In the genomic region with DNA sequence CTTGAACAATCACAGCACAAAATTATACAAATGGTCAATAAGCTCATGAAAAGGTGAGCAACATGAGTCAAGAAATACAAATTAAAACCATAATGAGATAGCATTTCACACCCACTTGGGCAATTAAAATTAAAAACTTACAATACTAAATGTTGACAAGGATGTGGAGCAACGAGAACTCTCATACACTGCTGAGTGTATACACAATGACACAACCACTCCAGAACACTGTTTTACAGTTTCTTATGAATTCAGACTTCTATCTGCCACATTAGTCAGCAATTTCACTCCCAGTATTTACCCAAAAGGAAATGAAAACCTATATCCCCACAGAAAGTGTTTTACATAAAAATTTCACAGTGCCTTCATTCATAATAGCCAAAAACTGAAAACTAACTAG, we compare ENCODE assay signal across 24 cellular contexts. TPM values are rescaled to one million over a fixed set of nuclear protein-coding genes. Genes with fewer than 3 reads are reported as not detected.
A peak's percentile ranks its signal among the peaks of the same experiment; 100 is the strongest.
DNase-seq lines count a peak whose midpoint lies in the region; ATAC-seq and TF ChIP-seq lines count a peak whose summit lies in the region.
"Had no signal": no experiment of that assay in that cellular context is flagged by ENCODE, and none has a peak within 500 bp of the region (broad histone marks: within the 10 kb centered on the region; RNA-seq: fewer than 3 reads in every experiment).

No MANE protein-coding gene starts in this region.

- H2AK9ac ChIP-seq in IMR-90 (replicated peaks; ENCODE audit: low read depth, low read length, poor library complexity): no peak overlapping the region

- no peaks in the 10 kb centered on the region for H3K27me3 Mint-ChIP-seq in T-helper 2 cell treated with Interferon-gamma antibody and Interleukin-4, amounts not matched to agents 5 μg/mL and 100 μg/mL, for 36 hours (ENCODE audit: low read depth)
- no peaks in the 10 kb centered on the region for H3K27me3 Mint-ChIP-seq in activated naive CD8-positive, alpha-beta T cell treated with anti-CD3 and anti-CD28 coated beads for 36 hours
- no peaks in the 10 kb centered on the region for H3K27me3 Mint-ChIP-seq in natural killer cell treated with Interleukin-12 subunit alpha and Interleukin-12 subunit beta and Interleukin-15 and Interleukin-18, amount 100 ng/mL, for 72 hours
- H3K27me3 Mint-ChIP-seq: T-cell, type B pancreatic cell had no signal

- peaks cover 47% of the 10 kb centered on the region for H4K20me1 ChIP-seq in IMR-90 (ENCODE audit: insufficient read depth, low read length)

- H3K36me3 ChIP-seq in IMR-90 (ENCODE audit: control insufficient read depth, insufficient read depth, low read length): peaks cover 31% of the 10 kb centered on the region
- H3K36me3 ChIP-seq in breast epithelium: no peaks in the 10 kb centered on the region

- TF ChIP-seq POLR2A in IMR-90 (IDR thresholded peaks at IDR 0.05; ENCODE audit: low read depth, low read length): no peak
- no peak for TF ChIP-seq POLR2A in breast epithelium (IDR thresholded peaks at IDR 0.05)

- H4K8ac ChIP-seq in IMR-90 (ENCODE audit: low read depth in 2 of 2, low read length in 2 of 2): no peak overlapping the region

- no peak overlapping the region for H3K9ac ChIP-seq in IMR-90 (ENCODE audit: low read depth, low read length)

- no peak overlapping the region for H2BK120ac ChIP-seq in IMR-90 (ENCODE audit: low read depth, low read length)

- no peak overlapping the region for H2AFZ ChIP-seq in IMR-90 (replicated peaks; ENCODE audit: low read length, poor library complexity)

- H2BK15ac ChIP-seq in IMR-90 (ENCODE audit: low read depth, low read length): no peak overlapping the region

- no peak overlapping the region for H3K18ac ChIP-seq in IMR-90 (ENCODE audit: low read depth, low read length)

- H3K4me1 Mint-ChIP-seq in T-helper 2 cell treated with Interferon-gamma antibody and Interleukin-4, amounts not matched to agents 5 μg/mL and 100 μg/mL, for 36 hours (ENCODE audit: low read depth): peaks cover 23% of the 10 kb centered on the region
- peaks cover 36% of the 10 kb centered on the region for H3K4me1 Mint-ChIP-seq in activated naive CD8-positive, alpha-beta T cell treated with anti-CD3 and anti-CD28 coated beads for 36 hours
- peaks cover 21 to 34% of the 10 kb centered on the region in 2 donors for H3K4me1 Mint-ChIP-seq in natural killer cell treated with Interleukin-12 subunit alpha and Interleukin-12 subunit beta and Interleukin-15 and Interleukin-18, amount 100 ng/mL, for 72 hours (ENCODE audit: low read depth in 2 of 2)
- H3K4me1 Mint-ChIP-seq: nephron had no signal

- no peak for ATAC-seq in IMR-90 (ENCODE audit: low read depth)
- no peak for ATAC-seq in natural killer cell treated with Interleukin-12 subunit alpha and Interleukin-12 subunit beta and Interleukin-15 and Interleukin-18, amount 100 ng/mL, for 72 hours
- no peak for ATAC-seq in left ventricle myocardium superior
- ATAC-seq in GM18867 (IDR thresholded peaks at IDR 0.05; ENCODE audit: unreplicated experiment): no peak
- ATAC-seq: heart left ventricle, T-cell had no signal

- H3K4me3 ChIP-seq in IMR-90 (ENCODE audit: insufficient read depth, low read depth, low read length): no peak overlapping the region
- H3K4me3 ChIP-seq in breast epithelium: no peak overlapping the region
- H3K4me3 ChIP-seq: heart left ventricle, lung had no signal

- in situ Hi-C loops in IMR-90 (cut with MboI; ENCODE audit: low sequenced_read_pairs): no loop called here

- no peak overlapping the region for H3K4me3 Mint-ChIP-seq in T-helper 2 cell treated with Interferon-gamma antibody and Interleukin-4, amounts not matched to agents 5 μg/mL and 100 μg/mL, for 36 hours
- no peak overlapping the region for H3K4me3 Mint-ChIP-seq in activated naive CD8-positive, alpha-beta T cell treated with anti-CD3 and anti-CD28 coated beads for 36 hours
- H3K4me3 Mint-ChIP-seq in natural killer cell treated with Interleukin-12 subunit alpha and Interleukin-12 subunit beta and Interleukin-15 and Interleukin-18, amount 100 ng/mL, for 72 hours: no peak overlapping the region
- H3K4me3 Mint-ChIP-seq: nephron, T-cell, type B pancreatic cell had no signal

- H3K4ac ChIP-seq in IMR-90 (ENCODE audit: low read depth, low read length): no peak overlapping the region

- no peaks in the 10 kb centered on the region for H3K27me3 ChIP-seq in IMR-90 (ENCODE audit: control insufficient read depth, insufficient read depth, low read length)
- H3K27me3 ChIP-seq in breast epithelium: no peaks in the 10 kb centered on the region
- H3K27me3 ChIP-seq: heart left ventricle had no signal

- H4K5ac ChIP-seq in IMR-90 (ENCODE audit: low read depth, low read length): no peak overlapping the region

- intact Hi-C loops in IMR-90 (cut with micrococcal nuclease): no loop called here
- intact Hi-C loops in left ventricle myocardium superior (cut with micrococcal nuclease): no loop called here
- intact Hi-C loops in breast epithelium (cut with DNase I; ENCODE audit: low total_unique reads): no loop called here

- POLR2A ChIA-PET in IMR-90 (lab: Charles Lee; ENCODE audit: unreplicated experiment): no interaction called here

- no peak overlapping the region for H3K4me2 ChIP-seq in IMR-90 (ENCODE audit: low read depth, low read length)

- no peak overlapping the region for H2AK5ac ChIP-seq in IMR-90 (ENCODE audit: low read depth, low read length)

- 83% methylated on average over 1 of the region's 1 CpG; no CpG with 5 or more reads in 1 of the 2 experiments for WGBS in IMR-90 (ENCODE audit: extremely low coverage in 2 of 2, insufficient read length in 1 of 2), 2 experiments

- no peak overlapping the region for H3K14ac ChIP-seq in IMR-90 (replicated peaks; ENCODE audit: low read depth, low read length)

- H4K91ac ChIP-seq in IMR-90 (ENCODE audit: insufficient read depth, low read depth, low read length): no peak overlapping the region

- H3K27ac ChIP-seq in IMR-90 (ENCODE audit: insufficient read depth, low read length): no peak overlapping the region
- no peak overlapping the region for H3K27ac ChIP-seq in breast epithelium
- H3K27ac ChIP-seq: C4-2B, heart left ventricle had no signal

- no peak overlapping the region for H3K23ac ChIP-seq in IMR-90 (ENCODE audit: low read depth, low read length)

- H3K9me3 ChIP-seq in IMR-90 (ENCODE audit: control insufficient read depth, insufficient read depth, low read length) (no peaks in the 10 kb centered on the region), breast epithelium (no peaks in the 10 kb centered on the region)

- H3K56ac ChIP-seq in IMR-90 (ENCODE audit: extremely low read depth, insufficient read depth, low read length): no peak overlapping the region

- dilution Hi-C loops in IMR-90 (cut with HindIII; ENCODE audit: low sequenced_read_pairs, unreplicated experiment): no loop called here

- H3K27ac Mint-ChIP-seq in T-helper 2 cell treated with Interferon-gamma antibody and Interleukin-4, amounts not matched to agents 5 μg/mL and 100 μg/mL, for 36 hours: peak overlapping the region; percentile 10
- peak overlapping the region; percentile 50 for H3K27ac Mint-ChIP-seq in activated naive CD8-positive, alpha-beta T cell treated with anti-CD3 and anti-CD28 coated beads for 36 hours
- peak overlapping the region; percentile 52 to 53 for H3K27ac Mint-ChIP-seq in natural killer cell treated with Interleukin-12 subunit alpha and Interleukin-12 subunit beta and Interleukin-15 and Interleukin-18, amount 100 ng/mL, for 72 hours
- H3K27ac Mint-ChIP-seq: nephron, type B pancreatic cell had no signal

- no peak overlapping the region for H2BK20ac ChIP-seq in IMR-90 (ENCODE audit: low read depth, low read length)

- peaks cover 79% of the 10 kb centered on the region for H3K36me3 Mint-ChIP-seq in T-helper 2 cell treated with Interferon-gamma antibody and Interleukin-4, amounts not matched to agents 5 μg/mL and 100 μg/mL, for 36 hours (ENCODE audit: low read depth)
- peaks cover 82% of the 10 kb centered on the region for H3K36me3 Mint-ChIP-seq in activated naive CD8-positive, alpha-beta T cell treated with anti-CD3 and anti-CD28 coated beads for 36 hours
- peaks cover 38% of the 10 kb centered on the region for H3K36me3 Mint-ChIP-seq in natural killer cell treated with Interleukin-12 subunit alpha and Interleukin-12 subunit beta and Interleukin-15 and Interleukin-18, amount 100 ng/mL, for 72 hours

- H3K9me3 Mint-ChIP-seq in T-helper 2 cell treated with Interferon-gamma antibody and Interleukin-4, amounts not matched to agents 5 μg/mL and 100 μg/mL, for 36 hours: peaks cover 25% of the 10 kb centered on the region
- peaks cover 15% of the 10 kb centered on the region for H3K9me3 Mint-ChIP-seq in activated naive CD8-positive, alpha-beta T cell treated with anti-CD3 and anti-CD28 coated beads for 36 hours
- no peaks in the 10 kb centered on the region for H3K9me3 Mint-ChIP-seq in natural killer cell treated with Interleukin-12 subunit alpha and Interleukin-12 subunit beta and Interleukin-15 and Interleukin-18, amount 100 ng/mL, for 72 hours
- H3K9me3 Mint-ChIP-seq: type B pancreatic cell had no signal

- peaks cover 19 to 50% of the 10 kb centered on the region in 2 experiments for H3K79me1 ChIP-seq in IMR-90 (ENCODE audit: low read depth in 1 of 2, low read length in 2 of 2)

- no peak overlapping the region for H2BK5ac ChIP-seq in IMR-90 (ENCODE audit: low read depth, low read length, poor library complexity, severe bottlenecking)

- TF ChIP-seq RAD21 in IMR-90 (IDR thresholded peaks at IDR 0.05; ENCODE audit: low read length): no peak

- no peak for TF ChIP-seq CTCF in IMR-90 (conservative IDR thresholded peaks at IDR 0.05; ENCODE audit: low read depth, low read length)
- TF ChIP-seq CTCF in breast epithelium (IDR thresholded peaks at IDR 0.05): no peak

- peaks cover under 1% of the 10 kb centered on the region; the same call in 1 of the 2 replicates for H3K4me1 ChIP-seq in IMR-90 (ENCODE audit: control insufficient read depth, insufficient read depth, low read length)
- peaks cover 0 to 5% of the 10 kb centered on the region in 2 donors for H3K4me1 ChIP-seq in breast epithelium

- BruUV-seq in IMR-90 (replicated peaks; lab: Mats Ljungman, UMichigan): no TSS peak

- no peak for DNase-seq in T-helper 2 cell treated with Interferon-gamma antibody and Interleukin-4, amounts not matched to agents 5 μg/mL and 100 μg/mL, for 36 hours (ENCODE audit: low spot score)
- DNase-seq in T-helper 2 cell: no peak
- no peak for DNase-seq in IMR-90
- DNase-seq in activated naive CD8-positive, alpha-beta T cell treated with anti-CD3 and anti-CD28 coated beads for 36 hours: no peak
- no peak for DNase-seq in natural killer cell treated with Interleukin-12 subunit alpha and Interleukin-12 subunit beta and Interleukin-15 and Interleukin-18, amount 100 ng/mL, for 72 hours (ENCODE audit: low spot score)
- no peak for DNase-seq in left ventricle myocardium superior
- no peak for DNase-seq in breast epithelium (ENCODE audit: low spot score in 2 of 2)
- DNase-seq: activated CD4-positive, CD25-positive, alpha-beta regulatory T cell; caudate nucleus; effector CD8-positive, alpha-beta T cell; EL; heart left ventricle; KBM-7; NCI-H1048; NCI-H510A treated with DMSO at 0.1 percent for 48 hours; Right ventricle myocardium superior; stimulated activated CD4-positive, alpha-beta T cell treated with anti-CD3 and anti-CD28 coated beads, Interleukin-12 subunit alpha, Interleukin-12 subunit beta, amount 100 ng/mL, for 4 hours; stimulated activated naive CD4-positive, alpha-beta T cell treated with Interleukin-2 at 50 U/mL for 16 hours; T-cell had no signal

- CTCF ChIA-PET in IMR-90 (lab: Yijun Ruan, JAX): no interaction called here

- H3K9me1 ChIP-seq in IMR-90 (ENCODE audit: insufficient read depth, low read length): peaks cover 6% of the 10 kb centered on the region; the same call in 1 of the 2 replicates

RNA-seq across cellular contexts. Expression of a gene that starts 31.1 kb away (rescaled TPM):
- total RNA-seq in IMR-90 (2012; rRNA removed): 396 and 608 TPM in 2 replicates
- polyA plus RNA-seq in IMR-90 (2012; rRNA removed): 150 and 171 TPM in 2 replicates
- polyA plus RNA-seq in IMR-90 (2012; cell fraction: cytosol; rRNA removed): 73.7 and 75.0 TPM in 2 replicates
- polyA plus RNA-seq in IMR-90 (2012; cell fraction: nucleus; rRNA removed; ENCODE audit: low replicate concordance): 24.0 and 62.3 TPM in 2 replicates
- 100 to 1,000 TPM; 335 to 339 TPM for total RNA-seq in activated naive CD8-positive, alpha-beta T cell treated with anti-CD3 and anti-CD28 coated beads for 36 hours
- total RNA-seq in natural killer cell treated with Interleukin-12 subunit alpha and Interleukin-12 subunit beta and Interleukin-15 and Interleukin-18, amount 100 ng/mL, for 72 hours: 100 to 1,000 TPM; 214 to 225 TPM
- total RNA-seq in left ventricle myocardium superior: 107 TPM
- total RNA-seq in breast epithelium: 100 to 1,000 TPM; 249 to 342 (median 259) TPM
